23 cellular contexts compared by ENCODE assay signal in the genomic region with DNA sequence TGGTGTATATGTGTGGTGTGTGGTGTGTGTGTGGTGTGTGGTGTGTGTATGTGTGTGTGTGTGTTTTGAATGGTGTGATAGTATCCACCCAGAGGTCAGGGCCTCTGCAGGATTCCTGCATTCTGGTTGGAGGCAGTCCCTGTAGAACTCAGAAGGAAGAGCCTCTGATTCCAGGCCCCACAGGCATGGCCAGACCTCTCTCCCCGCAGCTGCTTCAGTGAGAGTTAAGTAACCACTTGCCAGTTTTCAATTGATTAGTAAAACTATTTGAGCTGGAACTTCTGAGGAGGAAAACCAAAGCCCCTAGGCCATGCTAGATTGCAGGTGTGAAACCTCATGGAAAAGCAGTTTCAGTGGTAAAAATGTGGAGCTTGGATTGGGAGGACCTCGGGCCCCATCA. TPM values are rescaled to one million over a fixed set of nuclear protein-coding genes. Genes with fewer than 3 reads are reported as not detected.
"Had no signal": no experiment of that assay in that cellular context is flagged by ENCODE, and none has a peak within 500 bp of the region (broad histone marks: within the 10 kb centered on the region; RNA-seq: fewer than 3 reads in every experiment).

No MANE protein-coding gene starts in this region.

- H3K9me3 Mint-ChIP-seq: activated B cell treated with CpG ODN at 0.5 μM for 24 hours; activated CD4-positive, alpha-beta memory T cell treated with anti-CD3 and anti-CD28 coated beads, Interleukin-2, amount 10 ng/mL, durations not matched to agents 7 days and 5 days; activated naive CD4-positive, alpha-beta T cell treated with anti-CD3 and anti-CD28 coated beads for 36 hours; activated T-cell treated with anti-CD3 and anti-CD28 coated beads, Interleukin-2, amount 50 U/mL, for 24 hours; activated T-helper 2 cell treated with anti-CD3 and anti-CD28 coated beads, Interferon-gamma antibody, Interleukin-2, Interleukin-4, amounts not matched to agents 10 μg/mL and 5 μg/mL and 100 μg/mL, durations not matched to agents 14 hours and 24 hours and 36 hours; stimulated activated effector memory CD8-positive, alpha-beta T cell treated with anti-CD3 and anti-CD28 coated beads, Interleukin-12 subunit alpha, Interleukin-12 subunit beta, amount 100 ng/mL, for 72 hours; T-cell had no signal

- DNase-seq: activated B cell treated with CpG ODN at 0.5 μM for 24 hours; activated CD4-positive, alpha-beta memory T cell treated with anti-CD3 and anti-CD28 coated beads, Interleukin-2, amount 10 ng/mL, durations not matched to agents 7 days and 5 days; activated CD4-positive, alpha-beta T cell treated with anti-CD3 and anti-CD28 coated beads for 48 hours; activated naive CD4-positive, alpha-beta T cell treated with anti-CD3 and anti-CD28 coated beads for 36 hours; caudate nucleus; gastrocnemius medialis; heart left ventricle; left lung; mucosa of descending colon; naive B cell; pancreas; right lobe of liver; small intestine; stimulated activated CD4-positive, alpha-beta T cell treated with anti-CD3 and anti-CD28 coated beads, Interleukin-4, amount 100 ng/mL, for 24 hours; T-cell; testis had no signal

- FAIRE-seq: colon, endometrium, pancreas, small intestine had no signal

- ATAC-seq: esophagus mucosa; gastrocnemius medialis; left lung; mucosa of descending colon; pancreas; stimulated activated effector memory CD8-positive, alpha-beta T cell treated with anti-CD3 and anti-CD28 coated beads, Interleukin-12 subunit alpha, Interleukin-12 subunit beta, amount 100 ng/mL, for 72 hours; T-cell had no signal

- H3K36me3 Mint-ChIP-seq: brain, naive B cell, T-cell had no signal

- H3K27ac ChIP-seq: gastrocnemius medialis, heart left ventricle, left lung, pancreas, right lobe of liver, testis had no signal

- H3K27ac Mint-ChIP-seq: activated B cell treated with CpG ODN at 0.5 μM for 24 hours; activated CD4-positive, alpha-beta memory T cell treated with anti-CD3 and anti-CD28 coated beads, Interleukin-2, amount 10 ng/mL, durations not matched to agents 7 days and 5 days; activated naive CD4-positive, alpha-beta T cell treated with anti-CD3 and anti-CD28 coated beads for 36 hours; activated T-cell treated with anti-CD3 and anti-CD28 coated beads, Interleukin-2, amount 50 U/mL, for 24 hours; activated T-helper 2 cell treated with anti-CD3 and anti-CD28 coated beads, Interferon-gamma antibody, Interleukin-2, Interleukin-4, amounts not matched to agents 10 μg/mL and 5 μg/mL and 100 μg/mL, durations not matched to agents 14 hours and 24 hours and 36 hours; stimulated activated effector memory CD8-positive, alpha-beta T cell treated with anti-CD3 and anti-CD28 coated beads, Interleukin-12 subunit alpha, Interleukin-12 subunit beta, amount 100 ng/mL, for 72 hours had no signal

- H3K9me3 ChIP-seq: gastrocnemius medialis, heart left ventricle, left lung, mucosa of descending colon, pancreas, right lobe of liver, testis had no signal

- H3K27me3 ChIP-seq: testis had no signal

- H3K36me3 ChIP-seq: gastrocnemius medialis, heart left ventricle, left lung, pancreas, right lobe of liver had no signal

- H3K4me3 Mint-ChIP-seq: activated B cell treated with CpG ODN at 0.5 μM for 24 hours; activated CD4-positive, alpha-beta memory T cell treated with anti-CD3 and anti-CD28 coated beads, Interleukin-2, amount 10 ng/mL, durations not matched to agents 7 days and 5 days; activated naive CD4-positive, alpha-beta T cell treated with anti-CD3 and anti-CD28 coated beads for 36 hours; activated T-cell treated with anti-CD3 and anti-CD28 coated beads, Interleukin-2, amount 50 U/mL, for 24 hours had no signal

- H3K4me3 ChIP-seq: gastrocnemius medialis, heart left ventricle, left lung, mucosa of descending colon, pancreas, right lobe of liver, testis had no signal

- H3K4me1 ChIP-seq: gastrocnemius medialis had no signal

RNA-seq across cellular contexts. Expression of a gene that starts 2.1 kb away (rescaled TPM):
- total RNA-seq: activated B cell treated with CpG ODN at 0.5 μM for 24 hours, gastrocnemius medialis, heart left ventricle, mucosa of descending colon, right lobe of liver, T-cell had no signal
- polyA plus RNA-seq: heart left ventricle, small intestine had no signal
